2 cellular contexts compared by ENCODE assay signal in the genomic region with DNA sequence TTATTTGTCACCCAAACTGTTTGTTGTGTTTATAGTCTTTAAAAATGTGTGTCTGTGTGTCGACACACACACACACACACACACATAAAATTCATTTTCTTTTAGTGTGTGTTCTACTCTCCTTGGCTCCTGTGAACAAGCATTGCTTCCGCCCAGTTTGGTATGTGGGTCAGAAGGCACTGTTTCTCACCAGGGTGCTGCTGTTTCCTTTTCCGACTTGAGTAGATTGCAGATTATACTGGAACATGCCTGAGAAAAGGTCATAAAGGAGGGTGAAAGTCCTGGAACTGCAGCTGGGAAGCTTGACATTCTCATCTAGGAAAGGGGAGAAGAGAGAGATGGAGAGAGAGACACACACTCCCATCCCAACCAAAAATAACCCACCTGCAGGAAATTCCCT.
TF ChIP-seq lines count a peak whose summit lies in the region.

No MANE protein-coding gene starts in this region.

TF ChIP-seq in liver, 16 proteins besides CTCF, POLR2A, EP300 and RAD21 (continued from another document):
- no peak for TF ChIP-seq FOXA1 (IDR thresholded peaks at IDR 0.05)

TF ChIP-seq in HepG2, 621 proteins besides CTCF, POLR2A, EP300 and RAD21:
- TF ChIP-seq, protein P1, sequence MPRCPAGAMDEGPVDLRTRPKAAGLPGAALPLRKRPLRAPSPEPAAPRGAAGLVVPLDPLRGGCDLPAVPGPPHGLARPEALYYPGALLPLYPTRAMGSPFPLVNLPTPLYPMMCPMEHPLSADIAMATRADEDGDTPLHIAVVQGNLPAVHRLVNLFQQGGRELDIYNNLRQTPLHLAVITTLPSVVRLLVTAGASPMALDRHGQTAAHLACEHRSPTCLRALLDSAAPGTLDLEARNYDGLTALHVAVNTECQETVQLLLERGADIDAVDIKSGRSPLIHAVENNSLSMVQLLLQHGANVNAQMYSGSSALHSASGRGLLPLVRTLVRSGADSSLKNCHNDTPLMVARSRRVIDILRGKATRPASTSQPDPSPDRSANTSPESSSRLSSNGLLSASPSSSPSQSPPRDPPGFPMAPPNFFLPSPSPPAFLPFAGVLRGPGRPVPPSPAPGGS (CRISPR knock-in tag; IDR thresholded peaks at IDR 0.05) = no peak
- TF ChIP-seq ARNTL (CRISPR knock-in tag; IDR thresholded peaks at IDR 0.05) (no peak), ZNF792 (CRISPR knock-in tag; IDR thresholded peaks at IDR 0.05) (no peak), SRSF9 (IDR thresholded peaks at IDR 0.05; ENCODE audit: borderline replicate concordance, insufficient read depth, low read depth, low read length, poor library complexity, severe bottlenecking) (no peak), ZNF713 (CRISPR knock-in tag; IDR thresholded peaks at IDR 0.05) (no peak)
- TF ChIP-seq, protein P2, sequence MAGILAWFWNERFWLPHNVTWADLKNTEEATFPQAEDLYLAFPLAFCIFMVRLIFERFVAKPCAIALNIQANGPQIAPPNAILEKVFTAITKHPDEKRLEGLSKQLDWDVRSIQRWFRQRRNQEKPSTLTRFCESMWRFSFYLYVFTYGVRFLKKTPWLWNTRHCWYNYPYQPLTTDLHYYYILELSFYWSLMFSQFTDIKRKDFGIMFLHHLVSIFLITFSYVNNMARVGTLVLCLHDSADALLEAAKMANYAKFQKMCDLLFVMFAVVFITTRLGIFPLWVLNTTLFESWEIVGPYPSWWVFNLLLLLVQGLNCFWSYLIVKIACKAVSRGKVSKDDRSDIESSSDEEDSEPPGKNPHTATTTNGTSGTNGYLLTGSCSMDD (CRISPR knock-in tag; IDR thresholded peaks at IDR 0.05) = no peak
- TF ChIP-seq, protein P3, sequence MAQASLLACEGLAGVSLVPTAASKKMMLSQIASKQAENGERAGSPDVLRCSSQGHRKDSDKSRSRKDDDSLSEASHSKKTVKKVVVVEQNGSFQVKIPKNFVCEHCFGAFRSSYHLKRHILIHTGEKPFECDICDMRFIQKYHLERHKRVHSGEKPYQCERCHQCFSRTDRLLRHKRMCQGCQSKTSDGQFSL (CRISPR knock-in tag; IDR thresholded peaks at IDR 0.05) = no peak
